18 cellular contexts compared by ENCODE assay signal in the genomic region with DNA sequence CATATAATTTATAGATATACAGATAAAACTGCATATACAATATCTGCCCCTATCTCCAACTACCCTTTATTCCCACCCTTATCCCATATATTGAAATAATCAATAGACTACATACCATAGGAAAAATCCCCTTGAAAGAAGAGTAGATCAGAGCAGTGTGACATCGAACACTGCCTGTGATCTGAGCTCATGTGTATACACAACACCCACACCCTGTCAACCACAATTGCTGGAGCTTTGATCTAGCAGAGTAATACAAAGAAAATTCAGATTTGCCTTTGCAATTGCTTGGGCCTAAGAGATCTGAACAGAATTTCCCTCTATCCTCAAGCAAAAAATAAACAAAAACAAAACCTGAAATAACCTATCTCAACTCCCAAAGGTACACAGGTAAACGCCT.
DNase-seq lines count a peak whose midpoint lies in the region; ATAC-seq and TF ChIP-seq lines count a peak whose summit lies in the region.
"Had no signal": no experiment of that assay in that cellular context is flagged by ENCODE, and none has a peak within 500 bp of the region (broad histone marks: within the 10 kb centered on the region; RNA-seq: fewer than 3 reads in every experiment).

No MANE protein-coding gene starts in this region.

- H3K36me3 ChIP-seq in HEK293 (ENCODE audit: control insufficient read depth in 2 of 2, insufficient read depth in 1 of 2, low read length in 2 of 2), result peaks cover 0 to 67% of the 10 kb centered on the region in 2 experiments
- peaks cover 21% of the 10 kb centered on the region for H3K36me3 ChIP-seq in IMR-90 (ENCODE audit: control insufficient read depth, insufficient read depth, low read length)
- H3K36me3 ChIP-seq in GM23248 (ENCODE audit: low read depth), result peaks cover 34% of the 10 kb centered on the region

- TF ChIP-seq POLR2A in IMR-90 (IDR thresholded peaks at IDR 0.05; ENCODE audit: low read depth, low read length), result no peak

- BruUV-seq in IMR-90 (replicated peaks; lab: Mats Ljungman, UMichigan), result no TSS peak

- no CpG with 5 or more reads among the region's 2 CpGs for WGBS in IMR-90 (ENCODE audit: extremely low coverage in 2 of 2, insufficient read length in 1 of 2), 2 experiments
- 98 to 100% methylated on average over 2 of the region's 2 CpGs for WGBS in GM23248 (ENCODE audit: low coverage in 1 of 2, low lambda C conversion rate in 2 of 2, missing lambda C conversion rate in 2 of 2), 2 experiments

- H2BK20ac ChIP-seq in IMR-90 (ENCODE audit: low read depth, low read length), result no peak overlapping the region

- H4K8ac ChIP-seq in IMR-90 (ENCODE audit: low read depth in 2 of 2, low read length in 2 of 2), result no peak overlapping the region

- H3K9me3 ChIP-seq in HEK293 (ENCODE audit: control insufficient read depth, insufficient read depth, low read depth, low read length) (no peaks in the 10 kb centered on the region), IMR-90 (ENCODE audit: control insufficient read depth, insufficient read depth, low read length) (no peaks in the 10 kb centered on the region), GM23248 (ENCODE audit: low read depth) (no peaks in the 10 kb centered on the region)

- H3K79me1 ChIP-seq in IMR-90 (ENCODE audit: low read depth in 1 of 2, low read length in 2 of 2), result peaks cover 8 to 11% of the 10 kb centered on the region in 2 experiments

- no peak overlapping the region for H4K5ac ChIP-seq in IMR-90 (ENCODE audit: low read depth, low read length)

- no peak overlapping the region for H2BK15ac ChIP-seq in IMR-90 (ENCODE audit: low read depth, low read length)

- H4K20me1 ChIP-seq in IMR-90 (ENCODE audit: insufficient read depth, low read length) (no peaks in the 10 kb centered on the region), GM23248 (ENCODE audit: insufficient read depth) (no peaks in the 10 kb centered on the region)

- H3K23ac ChIP-seq in IMR-90 (ENCODE audit: low read depth, low read length), result no peak overlapping the region

- H3K14ac ChIP-seq in IMR-90 (replicated peaks; ENCODE audit: low read depth, low read length), result no peak overlapping the region

- no peak for TF ChIP-seq RAD21 in IMR-90 (IDR thresholded peaks at IDR 0.05; ENCODE audit: low read length)

- peaks cover 4% of the 10 kb centered on the region; the same call in 1 of the 2 replicates for H3K79me2 ChIP-seq in GM23248 (ENCODE audit: insufficient read depth)

- intact Hi-C loops in IMR-90 (cut with micrococcal nuclease), result no loop called here

- H3K4me2 ChIP-seq in IMR-90 (ENCODE audit: low read depth, low read length), result no peak overlapping the region
- no peak overlapping the region for H3K4me2 ChIP-seq in GM23248 (ENCODE audit: unreplicated experiment)

- CTCF ChIA-PET in HEK293 (lab: Yijun Ruan, JAX), result interaction anchor here (0.7 kb wide), 1 partner anchor 10 kb away, joined by 3 read pairs; no protein-coding TSS in a partner anchor
- CTCF ChIA-PET in IMR-90 (lab: Yijun Ruan, JAX), result interaction anchor here (0.7 kb wide), 1 partner anchor 24 kb away, joined by 3 read pairs; no protein-coding TSS in a partner anchor

- H3K4me1 ChIP-seq in HEK293 (ENCODE audit: control insufficient read depth, insufficient read depth, low read length), result no peaks in the 10 kb centered on the region
- no peaks in the 10 kb centered on the region; the same call in 1 of the 2 replicates for H3K4me1 ChIP-seq in IMR-90 (ENCODE audit: control insufficient read depth, insufficient read depth, low read length)
- H3K4me1 ChIP-seq in GM23248 (ENCODE audit: insufficient read depth), result no peaks in the 10 kb centered on the region

- H3K27ac ChIP-seq in HEK293 (ENCODE audit: extremely low read depth, low read depth, low read length), result no peak overlapping the region
- no peak overlapping the region for H3K27ac ChIP-seq in IMR-90 (ENCODE audit: insufficient read depth, low read length)
- no peak overlapping the region for H3K27ac ChIP-seq in GM23248
- H3K27ac ChIP-seq: C4-2B had no signal

- H3K56ac ChIP-seq in IMR-90 (ENCODE audit: extremely low read depth, insufficient read depth, low read length), result no peak overlapping the region

- POLR2A ChIA-PET in HEK293 (lab: Yijun Ruan, JAX) (no interaction called here), IMR-90 (lab: Charles Lee; ENCODE audit: unreplicated experiment) (no interaction called here)

- H3K27me3 ChIP-seq in IMR-90 (ENCODE audit: control insufficient read depth, insufficient read depth, low read length) (no peaks in the 10 kb centered on the region), GM23248 (replicated peaks; ENCODE audit: insufficient read depth) (no peaks in the 10 kb centered on the region)

- no peak overlapping the region for H3K4ac ChIP-seq in IMR-90 (ENCODE audit: low read depth, low read length)

- no peaks in the 10 kb centered on the region; the same call in 1 of the 2 replicates for H3K9me1 ChIP-seq in IMR-90 (ENCODE audit: insufficient read depth, low read length)

- no peaks in the 10 kb centered on the region for H3K9me2 ChIP-seq in GM23248 (ENCODE audit: insufficient read depth)

- no peak overlapping the region for H2BK5ac ChIP-seq in IMR-90 (ENCODE audit: low read depth, low read length, poor library complexity, severe bottlenecking)

- no peak for TF ChIP-seq CTCF in HEK293 (tag by site-specific recombination; IDR thresholded peaks at IDR 0.05)
- TF ChIP-seq CTCF in IMR-90 (conservative IDR thresholded peaks at IDR 0.05; ENCODE audit: low read depth, low read length), result no peak
- TF ChIP-seq CTCF in choroid plexus epithelial cell (conservative IDR thresholded peaks at IDR 0.05; ENCODE audit: low read depth, low read length), result no peak

- no peak overlapping the region for H3K9ac ChIP-seq in IMR-90 (ENCODE audit: low read depth, low read length)
- H3K9ac ChIP-seq in GM23248, result no peak overlapping the region

- no peak overlapping the region for H2AK5ac ChIP-seq in IMR-90 (ENCODE audit: low read depth, low read length)

- H3F3A ChIP-seq in GM23248 (ENCODE audit: insufficient read depth), result no peaks in the 10 kb centered on the region

- no peak overlapping the region for H2AK9ac ChIP-seq in IMR-90 (replicated peaks; ENCODE audit: low read depth, low read length, poor library complexity)

- dilution Hi-C loops in IMR-90 (cut with HindIII; ENCODE audit: low sequenced_read_pairs, unreplicated experiment), result no loop called here

- no peak overlapping the region for H3K18ac ChIP-seq in IMR-90 (ENCODE audit: low read depth, low read length)

- H2BK120ac ChIP-seq in IMR-90 (ENCODE audit: low read depth, low read length), result no peak overlapping the region

- H4K91ac ChIP-seq in IMR-90 (ENCODE audit: insufficient read depth, low read depth, low read length), result no peak overlapping the region

- DNase-seq in IMR-90 (peak; percentile 46), choroid plexus epithelial cell (ENCODE audit: low read depth) (peak; percentile 9), putamen (ENCODE audit: low spot score) (peak; percentile 4), GM23248 (no peak), GM19238 (ENCODE audit: insufficient read length, low spot score) (no peak), mucosa of gallbladder (ENCODE audit: low spot score) (no peak)
- DNase-seq: ACHN; AML-193; Caco-2; CD4-positive, alpha-beta T cell; DMS153; DMS79; GDM1; GOT3; H7 had no signal

- ATAC-seq in IMR-90 (ENCODE audit: low read depth), result no peak
- ATAC-seq: K562 had no signal

- H3K4me3 ChIP-seq in HEK293 (ENCODE audit: low read depth, low read length), result no peak overlapping the region
- H3K4me3 ChIP-seq in IMR-90 (ENCODE audit: insufficient read depth, low read depth, low read length), result no peak overlapping the region
- H3K4me3 ChIP-seq in choroid plexus epithelial cell (ENCODE audit: low read depth, low read length), result no peak overlapping the region
- H3K4me3 ChIP-seq in GM23248, result no peak overlapping the region
- H3K4me3 ChIP-seq: K562 had no signal

- in situ Hi-C loops in IMR-90 (cut with MboI; ENCODE audit: low sequenced_read_pairs), result no loop called here
- in situ Hi-C loops in GM23248 (cut with MboI), result no loop called here

- H2AFZ ChIP-seq in IMR-90 (replicated peaks; ENCODE audit: low read length, poor library complexity), result no peak overlapping the region
- H2AFZ ChIP-seq in GM23248, result no peak overlapping the region

TF ChIP-seq in HEK293, 187 proteins besides CTCF, POLR2A, EP300 and RAD21:
- TF ChIP-seq SP7 (tag by site-specific recombination; IDR thresholded peaks at IDR 0.05) (no peak), ZFHX2 (tag by site-specific recombination; conservative IDR thresholded peaks at IDR 0.05) (peak; percentile 15; the same call in 1 of the 2 replicates)

TF ChIP-seq in IMR-90, 13 proteins besides CTCF, POLR2A, EP300 and RAD21 (continues in another document):
- TF ChIP-seq, protein P1, sequence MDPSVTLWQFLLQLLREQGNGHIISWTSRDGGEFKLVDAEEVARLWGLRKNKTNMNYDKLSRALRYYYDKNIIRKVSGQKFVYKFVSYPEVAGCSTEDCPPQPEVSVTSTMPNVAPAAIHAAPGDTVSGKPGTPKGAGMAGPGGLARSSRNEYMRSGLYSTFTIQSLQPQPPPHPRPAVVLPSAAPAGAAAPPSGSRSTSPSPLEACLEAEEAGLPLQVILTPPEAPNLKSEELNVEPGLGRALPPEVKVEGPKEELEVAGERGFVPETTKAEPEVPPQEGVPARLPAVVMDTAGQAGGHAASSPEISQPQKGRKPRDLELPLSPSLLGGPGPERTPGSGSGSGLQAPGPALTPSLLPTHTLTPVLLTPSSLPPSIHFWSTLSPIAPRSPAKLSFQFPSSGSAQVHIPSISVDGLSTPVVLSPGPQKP (IDR thresholded peaks at IDR 0.05; ENCODE audit: borderline replicate concordance, low read depth, low read length), result no peak
- TF ChIP-seq FOS (IDR thresholded peaks at IDR 0.05; ENCODE audit: low read depth, low read length) (no peak), BHLHE40 (IDR thresholded peaks at IDR 0.05; ENCODE audit: low read depth, low read length) (no peak), MAZ (IDR thresholded peaks at IDR 0.05; ENCODE audit: borderline replicate concordance, low read depth, low read length) (no peak), CHD1 (IDR thresholded peaks at IDR 0.05; ENCODE audit: low read depth, low read length) (no peak), CEBPB (IDR thresholded peaks at IDR 0.05; ENCODE audit: low read depth, low read length) (no peak), RCOR1 (IDR thresholded peaks at IDR 0.05; ENCODE audit: insufficient replicate concordance, low read length) (no peak), MXI1 (IDR thresholded peaks at IDR 0.05; ENCODE audit: borderline replicate concordance, low read depth, low read length) (no peak), RFX5 (IDR thresholded peaks at IDR 0.05; ENCODE audit: low read depth, low read length) (no peak), MAFK (IDR thresholded peaks at IDR 0.05; ENCODE audit: low read depth, low read length) (no peak)
- TF ChIP-seq, protein P2, sequence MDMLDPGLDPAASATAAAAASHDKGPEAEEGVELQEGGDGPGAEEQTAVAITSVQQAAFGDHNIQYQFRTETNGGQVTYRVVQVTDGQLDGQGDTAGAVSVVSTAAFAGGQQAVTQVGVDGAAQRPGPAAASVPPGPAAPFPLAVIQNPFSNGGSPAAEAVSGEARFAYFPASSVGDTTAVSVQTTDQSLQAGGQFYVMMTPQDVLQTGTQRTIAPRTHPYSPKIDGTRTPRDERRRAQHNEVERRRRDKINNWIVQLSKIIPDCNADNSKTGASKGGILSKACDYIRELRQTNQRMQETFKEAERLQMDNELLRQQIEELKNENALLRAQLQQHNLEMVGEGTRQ (IDR thresholded peaks at IDR 0.05; ENCODE audit: low read depth, low read length), result no peak

Comparison
In these comparisons a context has a peak if more than half of its experiments do, and no peak if none do; other contexts are left out.
1. DNase-seq: peak in IMR-90 (single experiment), choroid plexus epithelial cell (single experiment) and putamen (single experiment); none in GM23248 (single experiment), GM19238 (single experiment) and mucosa of gallbladder (single experiment).